Comparison of ENCODE assay signal across 9 cellular contexts in the genomic region with DNA sequence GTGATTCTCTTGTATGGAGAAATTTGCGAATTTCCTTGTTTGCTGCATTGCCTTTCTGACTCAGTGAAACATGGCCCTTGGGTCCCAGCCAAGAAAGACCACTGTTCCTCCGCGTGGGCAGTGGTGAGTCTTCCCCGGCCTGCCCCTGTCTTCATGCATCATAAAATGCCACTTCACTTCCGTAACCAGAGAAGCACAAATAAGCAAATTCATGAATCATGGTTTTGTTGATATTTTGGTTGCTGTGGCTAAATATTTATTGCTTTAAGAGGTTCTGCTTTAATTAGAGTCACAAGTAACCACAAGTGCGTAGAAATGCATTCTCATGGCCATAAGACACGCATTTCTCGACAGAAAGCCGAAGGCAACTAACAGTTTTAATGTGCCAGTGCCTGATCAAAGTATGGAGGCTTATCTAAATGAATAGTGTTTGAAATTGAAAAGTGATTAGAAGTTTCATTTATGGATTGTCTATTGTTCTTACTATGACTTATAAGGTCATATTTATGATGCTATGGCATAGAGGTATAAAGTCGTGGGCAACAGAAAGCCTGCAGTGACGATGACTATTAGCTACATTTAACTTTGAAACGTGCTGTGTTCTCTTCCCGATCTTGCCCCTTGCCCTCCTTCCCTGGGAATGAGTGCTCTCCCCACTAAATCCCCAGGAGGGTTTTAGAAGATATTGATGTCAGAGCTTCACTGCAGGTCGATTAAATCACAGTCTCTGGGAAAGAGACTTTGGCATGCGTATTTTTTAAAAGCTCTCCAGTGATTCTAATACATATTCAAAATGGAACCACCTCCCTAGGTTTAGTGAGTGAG.
DNase-seq lines count a peak whose midpoint lies in the region; ATAC-seq, FAIRE-seq and TF ChIP-seq lines count a peak whose summit lies in the region.
"Had no signal": no experiment of that assay in that cellular context is flagged by ENCODE, and none has a peak within 500 bp of the region (broad histone marks: within the 10 kb centered on the region; RNA-seq: fewer than 3 reads in every experiment).

No MANE protein-coding gene starts in this region.

- no peak for FAIRE-seq in A549 (lab: Jason Lieb, UNC)

- peak overlapping the region; percentile 84 to 86 for H3K27ac ChIP-seq in A549

- POLR2A ChIA-PET in A549 (lab: Yijun Ruan, JAX): no interaction called here

- H3K4me3 ChIP-seq in A549: no peak overlapping the region
- 0 out of 2 replicates have a peak overlapping the region, but pooled peaks have one; percentile 5 for H3K4me3 ChIP-seq in WI38 (ENCODE audit: low read depth, low read length)
- H3K4me3 ChIP-seq: left lung had no signal

- TF ChIP-seq CTCF in A549 (IDR thresholded peaks at IDR 0.05): no peak
- no peak for TF ChIP-seq CTCF in WI38 (IDR thresholded peaks at IDR 0.05; ENCODE audit: low read depth, low read length)

- TF ChIP-seq POLR2A in A549 (IDR thresholded peaks at IDR 0.05; ENCODE audit: low read length): no peak

- CTCF ChIA-PET in A549 (lab: Yijun Ruan, JAX): interaction anchor here (0.8 to 1.5 kb wide), 5 partner anchors 10 to 177 kb away, joined by 3 to 8 read pairs (median 4); no protein-coding TSS in a partner anchor

- TF ChIP-seq RAD21 in A549 (conservative IDR thresholded peaks at IDR 0.05 in 1 of 2, IDR thresholded peaks at IDR 0.05 in 1 of 2): no peak

- ATAC-seq in A549 (peak in 1 of 2 experiments; percentile 36; a peak in 3 of 6 replicates), HG03571 (IDR thresholded peaks at IDR 0.05; ENCODE audit: unreplicated experiment) (no peak), HG02798 (IDR thresholded peaks at IDR 0.05; ENCODE audit: poor library complexity, unreplicated experiment) (no peak), GM19455 (IDR thresholded peaks at IDR 0.05; ENCODE audit: unreplicated experiment) (no peak)
- ATAC-seq: left lung had no signal

- DNase-seq in A549 (ENCODE audit: low read depth in 1 of 2, low spot score in 1 of 2) (peak in 1 of 2 experiments; percentile 84), Daoy (ENCODE audit: low read depth) (peak; percentile 93), kidney tubule cell (ENCODE audit: low spot score) (peak; percentile 89), MV-4-11 (lab: John Stamatoyannopoulos, UW) (no peak)

- peaks cover 65% of the 10 kb centered on the region for H3K4me1 ChIP-seq in A549

- WGBS in A549 (ENCODE audit: missing lambda C conversion rate): 55% methylated on average over 15 of the region's 15 CpGs

- no peak for TF ChIP-seq EP300 in A549 (IDR thresholded peaks at IDR 0.05)

- H3K9me3 ChIP-seq in A549: no peaks in the 10 kb centered on the region
- H3K9me3 ChIP-seq: left lung had no signal

- H3K4me2 ChIP-seq in A549: peak overlapping the region; percentile 15

TF ChIP-seq in A549, 52 proteins besides CTCF, POLR2A, EP300 and RAD21:
- 0 out of 2 replicates have a peak, but pooled peaks have one; percentile 2 for TF ChIP-seq NFE2L2 (conservative IDR thresholded peaks at IDR 0.05; ENCODE audit: low read length)
- TF ChIP-seq FOSL2 (IDR thresholded peaks at IDR 0.05): no peak
- peak; percentile 92 for TF ChIP-seq FOSL2 (CRISPR knock-in tag; IDR thresholded peaks at IDR 0.05)
- peak; percentile 80 for TF ChIP-seq MAFK (IDR thresholded peaks at IDR 0.05; ENCODE audit: partially characterized antibody)
- no peak for TF ChIP-seq SREBF2 (IDR thresholded peaks at IDR 0.05)
- peak; percentile 51; the same call in 1 of the 2 replicates for TF ChIP-seq HOXB5 (CRISPR knock-in tag; IDR thresholded peaks at IDR 0.05)
TF ChIP-seq in A549: peak in this region for 4.
